In the genomic region with DNA sequence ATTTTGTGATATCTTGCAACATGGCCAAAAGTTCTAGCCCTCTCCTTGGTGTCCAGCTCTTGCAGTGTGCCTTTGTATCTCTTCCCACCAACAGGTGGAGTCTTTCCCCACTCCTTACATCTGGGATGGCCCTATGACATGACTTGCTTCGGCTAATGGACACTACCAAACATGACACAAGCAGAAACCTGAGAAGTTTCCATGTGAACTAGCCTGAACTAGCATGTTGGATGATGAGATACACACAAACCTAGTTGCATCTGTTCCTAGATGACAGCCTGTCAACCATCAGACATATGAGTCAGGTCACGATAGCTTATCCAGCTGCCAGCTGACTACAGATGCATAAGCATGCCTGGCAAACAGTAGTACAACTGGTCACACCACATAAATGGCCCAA, we compare ENCODE assay signal across 10 cellular contexts.
DNase-seq lines count a peak whose midpoint lies in the region; ATAC-seq, FAIRE-seq and TF ChIP-seq lines count a peak whose summit lies in the region.
"Had no signal": no experiment of that assay in that cellular context is flagged by ENCODE, and none has a peak within 500 bp of the region (broad histone marks: within the 10 kb centered on the region; RNA-seq: fewer than 3 reads in every experiment).

No MANE protein-coding gene starts in this region.

- no peak overlapping the region for H3K56ac ChIP-seq in H1 (replicated peaks; ENCODE audit: insufficient read length, low read depth, low read length)

- H3K4me3 ChIP-seq in H1 (ENCODE audit: extremely low read depth in 1 of 4, insufficient read depth in 2 of 4, low read depth in 3 of 4, low read length in 4 of 4) (no peak overlapping the region), osteoblast (ENCODE audit: insufficient read depth, low read length) (no peak overlapping the region), lower lobe of right lung (no peak overlapping the region)

- ATAC-seq in lower lobe of right lung (no peak), HG03159 (IDR thresholded peaks at IDR 0.05; ENCODE audit: unreplicated experiment) (no peak)

- no peaks in the 10 kb centered on the region for H3K9me3 ChIP-seq in H1 (ENCODE audit: insufficient read depth in 2 of 2, low read depth in 1 of 2, low read length in 1 of 2)
- no peaks in the 10 kb centered on the region for H3K9me3 ChIP-seq in osteoblast (ENCODE audit: low read depth, low read length)
- no peaks in the 10 kb centered on the region for H3K9me3 ChIP-seq in lower lobe of right lung

- no peak overlapping the region for H3K23ac ChIP-seq in H1 (ENCODE audit: insufficient read length)

- CTCF ChIA-PET in H1 (lab: Charles Lee; ENCODE audit: partially characterized antibody), result interaction anchor here (0.7 to 4.0 kb wide), 13 partner anchors 13 to 874 kb away, joined by 3 to 17 read pairs (median 4); no protein-coding TSS in a partner anchor

- intact Hi-C loops in lower lobe of right lung (cut with DNase I), result no loop called here

- TF ChIP-seq RAD21 in H1 (IDR thresholded peaks at IDR 0.05 in 1 of 2, conservative IDR thresholded peaks at IDR 0.05 in 1 of 2; ENCODE audit: low read depth in 2 of 2, low read length in 2 of 2), result peak; percentile 53 to 71

- H2BK12ac ChIP-seq in H1 (ENCODE audit: low read depth, low read length), result no peak overlapping the region

- H2AFZ ChIP-seq in H1 (ENCODE audit: low read length) (no peak overlapping the region), osteoblast (ENCODE audit: low read length) (no peak overlapping the region)

- H3K18ac ChIP-seq in H1 (ENCODE audit: extremely low read depth, low read length), result no peak overlapping the region

- no peak overlapping the region for H2BK15ac ChIP-seq in H1 (ENCODE audit: low read length)

- no peak overlapping the region for H4K8ac ChIP-seq in H1 (ENCODE audit: extremely low read depth, insufficient read depth, low read length)

- FAIRE-seq in H1 (lab: Jason Lieb, UNC), result peak; percentile 97

- H3K79me2 ChIP-seq in H1 (ENCODE audit: control insufficient read depth in 1 of 2, insufficient read depth in 2 of 2, low read length in 2 of 2) (no peaks in the 10 kb centered on the region), osteoblast (ENCODE audit: insufficient read depth, low read length) (no peaks in the 10 kb centered on the region)

- no peak overlapping the region for H2BK20ac ChIP-seq in H1 (ENCODE audit: low read length)

- H3K27me3 ChIP-seq in H1 (replicated peaks in 1 of 4; ENCODE audit: control insufficient read depth in 3 of 4, extremely low read depth in 1 of 4, insufficient read depth in 3 of 4, low read length in 3 of 4), result no peaks in the 10 kb centered on the region
- no peaks in the 10 kb centered on the region for H3K27me3 ChIP-seq in osteoblast (ENCODE audit: insufficient read depth, low read length)
- H3K27me3 ChIP-seq in lower lobe of right lung (ENCODE audit: low read depth), result no peaks in the 10 kb centered on the region

- no peak overlapping the region for H4K5ac ChIP-seq in H1 (ENCODE audit: insufficient read length, low read depth, low read length)

- peak; percentile 15 to 59 (median 30); a peak in 3 of 4 replicates for TF ChIP-seq CTCF in H1 (IDR thresholded peaks at IDR 0.05; ENCODE audit: control extremely low read depth in 1 of 3, insufficient read depth in 1 of 3, low read depth in 1 of 3, low read length in 3 of 3)
- TF ChIP-seq CTCF in osteoblast (IDR thresholded peaks at IDR 0.05; ENCODE audit: extremely low read depth, low read depth, low read length), result peak; percentile 39
- no peak for TF ChIP-seq CTCF in lower lobe of right lung (IDR thresholded peaks at IDR 0.05)

- TF ChIP-seq EP300 in H1 (IDR thresholded peaks at IDR 0.05; ENCODE audit: borderline replicate concordance in 1 of 2, low read depth in 2 of 2, low read length in 2 of 2), result no peak

- DNase-seq in ELR (ENCODE audit: low read depth) (peak; percentile 46), M059J (ENCODE audit: low read depth) (peak; percentile 42), H1 (ENCODE audit: low read depth in 1 of 2, low spot score in 2 of 2) (no peak), osteoblast (ENCODE audit: insufficient read length, low spot score, missing footprints) (no peak), lower lobe of right lung (no peak), KG1 (lab: John Stamatoyannopoulos, UW) (no peak)
- no peak for DNase-seq in activated CD4-positive, alpha-beta T cell treated with anti-CD3 and anti-CD28 coated beads, Interleukin-2, amount 50 U/mL, for 4 hours
- DNase-seq: activated CD4-positive, alpha-beta T cell treated with anti-CD3 and anti-CD28 coated beads for 4 hours; NCI-H774 had no signal

- H3K9ac ChIP-seq in H1 (replicated peaks in 1 of 4; ENCODE audit: extremely low read depth in 1 of 4, low read depth in 3 of 4, low read length in 3 of 4), result no peak overlapping the region

- H3K4ac ChIP-seq in H1 (replicated peaks; ENCODE audit: insufficient read length, low read depth, low read length), result no peak overlapping the region

- H4K20me1 ChIP-seq in H1 (replicated peaks in 1 of 2; ENCODE audit: control insufficient read depth in 1 of 2, insufficient read depth in 2 of 2, low read length in 2 of 2) (no peaks in the 10 kb centered on the region), osteoblast (ENCODE audit: insufficient read depth, low read length) (no peaks in the 10 kb centered on the region)

- no peak overlapping the region for H3K4me2 ChIP-seq in H1 (ENCODE audit: insufficient read depth in 1 of 2, low read depth in 2 of 2, low read length in 2 of 2)
- H3K4me2 ChIP-seq in osteoblast (ENCODE audit: insufficient read depth, low read length), result no peak overlapping the region

- H2BK5ac ChIP-seq in H1 (ENCODE audit: low read depth, low read length), result no peak overlapping the region

- POLR2A ChIA-PET in H1 (lab: Charles Lee; ENCODE audit: partially characterized antibody), result no interaction called here

- no peaks in the 10 kb centered on the region for H3K79me1 ChIP-seq in H1 (ENCODE audit: low read depth, low read length)

- H3K4me1 ChIP-seq in H1 (replicated peaks in 1 of 4; ENCODE audit: control insufficient read depth in 3 of 4, insufficient read depth in 4 of 4, low read length in 3 of 4) (no peaks in the 10 kb centered on the region; a peak in 1 of 7 replicates), osteoblast (ENCODE audit: insufficient read depth, low read length) (no peaks in the 10 kb centered on the region), lower lobe of right lung (no peaks in the 10 kb centered on the region)

- no peak for TF ChIP-seq POLR2A in H1 (IDR thresholded peaks at IDR 0.05; ENCODE audit: control extremely low read depth in 1 of 2, low read depth in 2 of 2, low read length in 2 of 2)

- no peak overlapping the region for H3K14ac ChIP-seq in H1 (ENCODE audit: insufficient read length)

- 93% methylated on average over 2 of the region's 2 CpGs; no CpG with 5 or more reads in 1 of the 2 experiments for WGBS in H1 (ENCODE audit: extremely low coverage in 1 of 2, insufficient coverage in 1 of 2, insufficient read length in 1 of 2, insufficient replicate concordance in 2 of 2, low coverage in 1 of 2, low lambda C conversion rate in 2 of 2, missing lambda C conversion rate in 1 of 2), 2 experiments

- H3K27ac ChIP-seq in H1 (ENCODE audit: low read depth, low read length) (no peak overlapping the region), osteoblast (ENCODE audit: low read depth, low read length) (no peak overlapping the region), lower lobe of right lung (no peak overlapping the region)

- no peaks in the 10 kb centered on the region for H3K23me2 ChIP-seq in H1 (ENCODE audit: low read depth, low read length)

- H4K91ac ChIP-seq in H1 (replicated peaks; ENCODE audit: insufficient read length, low read length), result no peak overlapping the region

- no peak overlapping the region for H2AK5ac ChIP-seq in H1 (ENCODE audit: low read depth, low read length)

- H3K36me3 ChIP-seq in H1 (ENCODE audit: control insufficient read depth in 2 of 4, insufficient read depth in 4 of 4, low read length in 3 of 4) (no peaks in the 10 kb centered on the region), osteoblast (ENCODE audit: insufficient read depth, low read length) (no peaks in the 10 kb centered on the region), lower lobe of right lung (no peaks in the 10 kb centered on the region)

- no peak overlapping the region for H2BK120ac ChIP-seq in H1 (replicated peaks; ENCODE audit: low read depth, low read length)

TF ChIP-seq in H1, 55 proteins besides CTCF, POLR2A, EP300 and RAD21:
- TF ChIP-seq EZH2 (IDR thresholded peaks at IDR 0.05; ENCODE audit: low read depth, low read length, severe bottlenecking), result no peak

Comparison
In these comparisons a context has a peak if more than half of its experiments do, and no peak if none do; other contexts are left out.
1. DNase-seq: peak in ELR (single experiment) and M059J (single experiment); none in H1 (0 of 2), osteoblast (single experiment), lower lobe of right lung (single experiment), KG1 (single experiment) and activated CD4-positive, alpha-beta T cell treated with anti-CD3 and anti-CD28 coated beads, Interleukin-2, amount 50 U/mL, for 4 hours (0 of 2).